Comparison of ENCODE assay signal across 20 cellular contexts in genomic region chr2:35946431-35946991, GRCh38.
DNase-seq lines count a peak whose midpoint lies in the region; ATAC-seq, FAIRE-seq and TF ChIP-seq lines count a peak whose summit lies in the region.
"Had no signal": no experiment of that assay in that cellular context is flagged by ENCODE, and none has a peak within 500 bp of the region (broad histone marks: within the 10 kb centered on the region; RNA-seq: fewer than 3 reads in every experiment).

No MANE protein-coding gene starts in this region.

- no peak for FAIRE-seq in HepG2 (lab: Jason Lieb, UNC)
- no peak for FAIRE-seq in frontal cortex (lab: Jason Lieb, UNC)
- FAIRE-seq: A549, D721Med, G401.6, GM12892, HTR-8/SVneo had no signal

- H3K9me3 ChIP-seq in HepG2 (ENCODE audit: low read length), result no peaks in the 10 kb centered on the region
- no peaks in the 10 kb centered on the region for H3K9me3 ChIP-seq in HAP-1
- H3K9me3 ChIP-seq: A549, Caco-2 had no signal

- H3K27me3 ChIP-seq in HepG2 (ENCODE audit: control insufficient read depth in 1 of 2, insufficient read depth in 2 of 2, low read length in 2 of 2) (no peaks in the 10 kb centered on the region), HAP-1 (ENCODE audit: low read depth) (no peaks in the 10 kb centered on the region)

- no peak overlapping the region for H3K4me3 Mint-ChIP-seq in activated CD8-positive, alpha-beta T cell treated with anti-CD3 and anti-CD28 coated beads, Interleukin-2, amount 10 ng/mL, durations not matched to agents 7 days and 5 days
- H3K4me3 Mint-ChIP-seq: CD4-positive, alpha-beta T cell had no signal

- H3K27ac ChIP-seq in HepG2 (ENCODE audit: extremely low read length, insufficient read depth, low read length), result no peak overlapping the region
- H3K27ac ChIP-seq: 22Rv1, A549, C4-2B had no signal

- no peak overlapping the region for H3K27ac Mint-ChIP-seq in activated CD8-positive, alpha-beta T cell treated with anti-CD3 and anti-CD28 coated beads, Interleukin-2, amount 10 ng/mL, durations not matched to agents 7 days and 5 days
- H3K27ac Mint-ChIP-seq: CD4-positive, alpha-beta T cell had no signal

- H3K4me1 ChIP-seq in HepG2 (ENCODE audit: insufficient read depth, low read length) (no peaks in the 10 kb centered on the region), HAP-1 (no peaks in the 10 kb centered on the region)
- H3K4me1 ChIP-seq: A549, Caco-2 had no signal

- peak; percentile 32; the same call in 1 of the 3 replicates for ATAC-seq in HepG2
- no peak for ATAC-seq in activated CD8-positive, alpha-beta T cell treated with anti-CD3 and anti-CD28 coated beads, Interleukin-2, amount 10 ng/mL, durations not matched to agents 7 days and 5 days
- ATAC-seq in GM18505 (IDR thresholded peaks at IDR 0.05; ENCODE audit: unreplicated experiment), result no peak
- ATAC-seq: A549 had no signal

- no peak for TF ChIP-seq RAD21 in HepG2 (CRISPR knock-in tag; IDR thresholded peaks at IDR 0.05)

- no peaks in the 10 kb centered on the region for H3K36me3 Mint-ChIP-seq in activated CD8-positive, alpha-beta T cell treated with anti-CD3 and anti-CD28 coated beads, Interleukin-2, amount 10 ng/mL, durations not matched to agents 7 days and 5 days (ENCODE audit: low read depth)

- H2AFZ ChIP-seq in HepG2 (ENCODE audit: low read length), result no peak overlapping the region

- H3K27me3 Mint-ChIP-seq in activated CD8-positive, alpha-beta T cell treated with anti-CD3 and anti-CD28 coated beads, Interleukin-2, amount 10 ng/mL, durations not matched to agents 7 days and 5 days (ENCODE audit: low read depth), result peaks cover 4% of the 10 kb centered on the region

- H4K20me1 ChIP-seq in HepG2 (ENCODE audit: insufficient read depth, low read length), result no peaks in the 10 kb centered on the region

- no peak for TF ChIP-seq EP300 in HepG2 (IDR thresholded peaks at IDR 0.05; ENCODE audit: low read depth in 2 of 2, low read length in 2 of 2)
- TF ChIP-seq EP300 in HepG2 (CRISPR knock-in tag; IDR thresholded peaks at IDR 0.05; ENCODE audit: borderline replicate concordance), result no peak

- POLR2A ChIA-PET in HepG2 (lab: Yijun Ruan, JAX), result no interaction called here
- POLR2A ChIA-PET in activated CD8-positive, alpha-beta T cell treated with anti-CD3 and anti-CD28 coated beads, Interleukin-2, amount 10 ng/mL, durations not matched to agents 7 days and 5 days (lab: Charles Lee), result no interaction called here

- CTCF ChIA-PET in HepG2 (lab: Yijun Ruan, JAX; ENCODE audit: low intra/inter-chr PET ratio, low total read pairs), result no interaction called here
- CTCF ChIA-PET in activated CD8-positive, alpha-beta T cell treated with anti-CD3 and anti-CD28 coated beads, Interleukin-2, amount 10 ng/mL, durations not matched to agents 7 days and 5 days (lab: Charles Lee), result interaction anchor here (1.1 kb wide), 1 partner anchor 12 kb away, joined by 3 read pairs; no protein-coding TSS in a partner anchor

- intact Hi-C loops in HepG2 (cut with micrococcal nuclease; ENCODE audit: unreplicated experiment), result no loop called here

- no peaks in the 10 kb centered on the region for H3K9me3 Mint-ChIP-seq in activated CD8-positive, alpha-beta T cell treated with anti-CD3 and anti-CD28 coated beads, Interleukin-2, amount 10 ng/mL, durations not matched to agents 7 days and 5 days (ENCODE audit: insufficient read depth)
- H3K9me3 Mint-ChIP-seq: CD4-positive, alpha-beta T cell had no signal

- no peak overlapping the region for H3K4me2 ChIP-seq in HepG2 (ENCODE audit: low read depth, low read length)
- H3K4me2 ChIP-seq: A549 had no signal

- no peak for TF ChIP-seq CTCF in HepG2 (CRISPR knock-in tag; IDR thresholded peaks at IDR 0.05)

- 0% methylated on average over 3 of the region's 3 CpGs for WGBS in HepG2 (ENCODE audit: low lambda C conversion rate)

- no TSS peak for BruUV-seq in HepG2 (replicated peaks; lab: Mats Ljungman, UMichigan)

- no peaks in the 10 kb centered on the region for H3K4me1 Mint-ChIP-seq in activated CD8-positive, alpha-beta T cell treated with anti-CD3 and anti-CD28 coated beads, Interleukin-2, amount 10 ng/mL, durations not matched to agents 7 days and 5 days (ENCODE audit: low read depth)

- in situ Hi-C loops in HepG2 (cut with HindIII; ENCODE audit: extremely low pct_ligation_motif_present, low pct_unique_long_range_greater_than_20kb), result no loop called here
- in situ Hi-C loops in HAP-1 (cut with MboI; ENCODE audit: low sequenced_read_pairs), result no loop called here

- no peak overlapping the region for H3K9ac ChIP-seq in HepG2 (ENCODE audit: insufficient read depth, low read depth, low read length)

- no peak for TF ChIP-seq POLR2A in HepG2 (IDR thresholded peaks at IDR 0.05; ENCODE audit: insufficient read depth in 1 of 2, low read depth in 2 of 2, low read length in 2 of 2)
- TF ChIP-seq POLR2A in GM18505 (IDR thresholded peaks at IDR 0.05; ENCODE audit: borderline replicate concordance, extremely low read depth, insufficient read depth, insufficient read length), result no peak

- no peaks in the 10 kb centered on the region for H3K36me3 ChIP-seq in HepG2 (replicated peaks in 1 of 2; ENCODE audit: control insufficient read depth in 1 of 2, insufficient read depth in 2 of 2, low read length in 2 of 2)
- no peaks in the 10 kb centered on the region for H3K36me3 ChIP-seq in HAP-1 (replicated peaks)

- DNase-seq in NCI-H2171 treated with DMSO at 0.1 percent for 48 hours (lab: John Stamatoyannopoulos, UW) (peak; percentile 42), NCI-H2171 (lab: John Stamatoyannopoulos, UW) (no peak), HepG2 (ENCODE audit: low spot score) (no peak), mucosa of gallbladder (ENCODE audit: low spot score) (peak; percentile 27), frontal cortex (ENCODE audit: low spot score in 2 of 2) (no peak), HAP-1 (ENCODE audit: low spot score in 2 of 2) (no peak)
- DNase-seq in activated CD8-positive, alpha-beta T cell treated with anti-CD3 and anti-CD28 coated beads, Interleukin-2, amount 10 ng/mL, durations not matched to agents 7 days and 5 days, result no peak
- DNase-seq: AML-193; CD4-positive, alpha-beta T cell; GOT3; H7 had no signal

- no peak overlapping the region for H3K4me3 ChIP-seq in HepG2 (replicated peaks in 1 of 3; ENCODE audit: insufficient read depth in 1 of 3, low read depth in 2 of 3, low read length in 3 of 3)
- H3K4me3 ChIP-seq in HAP-1, result no peak overlapping the region
- H3K4me3 ChIP-seq: A549 had no signal

- no peaks in the 10 kb centered on the region for H3K79me2 ChIP-seq in HepG2 (ENCODE audit: insufficient read depth, low read length)

TF ChIP-seq in HepG2, 621 proteins besides CTCF, POLR2A, EP300 and RAD21:
- TF ChIP-seq TERF1 (CRISPR knock-in tag; IDR thresholded peaks at IDR 0.05) (no peak), ZBTB37 (CRISPR knock-in tag; IDR thresholded peaks at IDR 0.05) (no peak), ARNTL (CRISPR knock-in tag; IDR thresholded peaks at IDR 0.05) (no peak), ZNF607 (CRISPR knock-in tag; IDR thresholded peaks at IDR 0.05; ENCODE audit: borderline replicate concordance) (no peak), ZNF543 (CRISPR knock-in tag; IDR thresholded peaks at IDR 0.05) (no peak), AGO2 (optimal IDR thresholded peaks at IDR 0.05; ENCODE audit: low read depth, low read length) (no peak), DMTF1 (CRISPR knock-in tag; IDR thresholded peaks at IDR 0.05) (no peak)

Comparison
In these comparisons a context has a peak if more than half of its experiments do, and no peak if none do; other contexts are left out.
1. DNase-seq: peak in NCI-H2171 treated with DMSO at 0.1 percent for 48 hours (single experiment) and mucosa of gallbladder (single experiment); none in NCI-H2171 (single experiment), HepG2 (single experiment), activated CD8-positive, alpha-beta T cell treated with anti-CD3 and anti-CD28 coated beads, Interleukin-2, amount 10 ng/mL, durations not matched to agents 7 days and 5 days (single experiment), frontal cortex (0 of 2) and HAP-1 (0 of 2).